ENCODE assay signal across 8 cellular contexts in genomic region chr17:11144358-11145233, GRCh38.
DNase-seq lines count a peak whose midpoint lies in the region; ATAC-seq, FAIRE-seq and TF ChIP-seq lines count a peak whose summit lies in the region.

No MANE protein-coding gene starts in this region.

- CTCF ChIA-PET in K562 (lab: Yijun Ruan, JAX; ENCODE audit: low intra/inter-chr PET ratio), result no interaction called here

- no peaks in the 10 kb centered on the region for H3K4me1 Mint-ChIP-seq in natural killer cell

- 0% methylated on average over 6 of the region's 7 CpGs for WGBS in K562 (ENCODE audit: insufficient coverage, low coverage, missing lambda C conversion rate)

- H3K36me3 ChIP-seq in DND-41 (ENCODE audit: insufficient read depth, low read length) (no peaks in the 10 kb centered on the region), K562 (ENCODE audit: control insufficient read depth, insufficient read depth, low read length) (no peaks in the 10 kb centered on the region), left lung (no peaks in the 10 kb centered on the region)

- DNase-seq in DND-41 (peak; percentile 34), K562 (ENCODE audit: extremely low read depth in 1 of 4, low spot score in 3 of 4) (peak; percentile 4 to 21 (median 6)), left lung (no peak), NCI-H2029 (lab: John Stamatoyannopoulos, UW) (no peak), natural killer cell (no peak), activated gamma-delta T cell treated with Interleukin-2 at 50 U/mL for 16 hours (no peak)
- peak; percentile 9 for DNase-seq in Jurkat, Clone E6-1 (ENCODE audit: low read depth, low spot score)

- in situ Hi-C loops in K562 (cut with MboI), result no loop called here

- intact Hi-C loops in K562 (cut with micrococcal nuclease) (loop anchor here (10.0 kb wide), 1 partner anchor 270 kb away; no protein-coding TSS in a partner anchor), left lung (cut with DNase I) (no loop called here), natural killer cell (cut with micrococcal nuclease) (no loop called here)

- no peaks in the 10 kb centered on the region for H3K4me1 ChIP-seq in DND-41 (ENCODE audit: insufficient read depth, low read length)
- H3K4me1 ChIP-seq in K562 (replicated peaks in 1 of 2; ENCODE audit: control insufficient read depth in 2 of 2, insufficient read depth in 2 of 2, low read length in 2 of 2), result no peaks in the 10 kb centered on the region
- no peaks in the 10 kb centered on the region for H3K4me1 ChIP-seq in left lung

- TF ChIP-seq RAD21 in K562 (CRISPR knock-in tag; conservative IDR thresholded peaks at IDR 0.05 in 1 of 2, IDR thresholded peaks at IDR 0.05 in 1 of 2), result peak in 1 of 2 experiments; percentile 36; a peak in 1 of 4 replicates

- TF ChIP-seq CTCF in DND-41 (IDR thresholded peaks at IDR 0.05; ENCODE audit: borderline replicate concordance, extremely low read depth, low read length, poor library complexity, severe bottlenecking) (peak; percentile 76), K562 (IDR thresholded peaks at IDR 0.05 in 2 of 3, conservative IDR thresholded peaks at IDR 0.05 in 1 of 3; ENCODE audit: insufficient read depth in 2 of 3, low read depth in 1 of 3, low read length in 3 of 3) (peak in 2 of 3 experiments; percentile 35 to 36; a peak in 4 of 6 replicates), left lung (IDR thresholded peaks at IDR 0.05) (peak; percentile 37 to 45), natural killer cell (IDR thresholded peaks at IDR 0.05) (no peak)

- ATAC-seq in DND-41 (ENCODE audit: insufficient read depth, low read depth) (peak; percentile 40; the same call in 1 of the 3 replicates), K562 (no peak), left lung (peak; percentile 90), natural killer cell (no peak), HG03432 (IDR thresholded peaks at IDR 0.05; ENCODE audit: unreplicated experiment) (no peak)

- no peak overlapping the region for H3K27ac ChIP-seq in DND-41 (ENCODE audit: low read length)
- no peak overlapping the region for H3K27ac ChIP-seq in K562 (ENCODE audit: extremely low read depth, low read depth, low read length)
- no peak overlapping the region for H3K27ac ChIP-seq in left lung

- H3K36me3 Mint-ChIP-seq in natural killer cell, result no peaks in the 10 kb centered on the region

- POLR2A ChIA-PET in K562 (lab: Yijun Ruan, JAX), result no interaction called here

- peaks cover 0 to 2% of the 10 kb centered on the region in 2 donors for H3K9me3 Mint-ChIP-seq in natural killer cell

- no TSS peak for BruUV-seq in K562 (replicated peaks; lab: Mats Ljungman, UMichigan)

- TF ChIP-seq EP300 in K562 (IDR thresholded peaks at IDR 0.05; ENCODE audit: low read length), result no peak

- no peak overlapping the region for H3K9ac ChIP-seq in DND-41 (ENCODE audit: low read depth, low read length)
- H3K9ac ChIP-seq in K562 (ENCODE audit: insufficient read depth in 1 of 2, low read depth in 2 of 2, low read length in 2 of 2), result no peak overlapping the region

- H4K20me1 ChIP-seq in DND-41 (ENCODE audit: insufficient read depth, low read length) (no peaks in the 10 kb centered on the region), K562 (replicated peaks; ENCODE audit: control insufficient read depth, insufficient read depth, low read length) (no peaks in the 10 kb centered on the region)

- TF ChIP-seq POLR2A in K562 (conservative IDR thresholded peaks at IDR 0.05), result no peak

- H3K9me1 ChIP-seq in K562 (ENCODE audit: control insufficient read depth, insufficient read depth, low read length), result no peaks in the 10 kb centered on the region

- H3K4me3 Mint-ChIP-seq in natural killer cell, result no peak overlapping the region

- peaks cover 0 to 5% of the 10 kb centered on the region in 2 donors for H3K27me3 Mint-ChIP-seq in natural killer cell (ENCODE audit: low read depth in 2 of 2)

- H3K79me2 ChIP-seq in DND-41 (ENCODE audit: insufficient read depth, low read length), result no peaks in the 10 kb centered on the region
- H3K79me2 ChIP-seq in K562 (ENCODE audit: control insufficient read depth, insufficient read depth, low read length), result no peaks in the 10 kb centered on the region

- H2AFZ ChIP-seq in DND-41 (ENCODE audit: low read depth, low read length) (no peak overlapping the region), K562 (ENCODE audit: low read depth, low read length) (no peak overlapping the region)

- H3K27me3 ChIP-seq in DND-41 (ENCODE audit: insufficient read depth, low read length, poor library complexity) (peaks cover 3% of the 10 kb centered on the region), K562 (ENCODE audit: control insufficient read depth in 2 of 2, insufficient read depth in 2 of 2, low read length in 2 of 2) (no peaks in the 10 kb centered on the region), left lung (no peaks in the 10 kb centered on the region)

- H3K9me3 ChIP-seq in DND-41 (ENCODE audit: insufficient read depth, low read length, severe bottlenecking) (no peaks in the 10 kb centered on the region), K562 (replicated peaks; ENCODE audit: control insufficient read depth, insufficient read depth, low read depth, low read length) (no peaks in the 10 kb centered on the region), left lung (no peaks in the 10 kb centered on the region)

- H3K4me2 ChIP-seq in DND-41 (ENCODE audit: insufficient read depth, low read length) (no peak overlapping the region), K562 (ENCODE audit: insufficient read depth, low read length) (no peak overlapping the region)

- no peak overlapping the region for H3K27ac Mint-ChIP-seq in natural killer cell

- H3K4me3 ChIP-seq in DND-41 (ENCODE audit: low read depth in 1 of 2, low read length in 2 of 2) (no peak overlapping the region), K562 (no peak overlapping the region), left lung (no peak overlapping the region)
- no peak overlapping the region for H3K4me3 ChIP-seq in Jurkat, Clone E6-1 (ENCODE audit: low read length)

- FAIRE-seq in K562 (lab: Jason Lieb, UNC), result no peak

TF ChIP-seq in K562, 482 proteins besides CTCF, POLR2A, EP300 and RAD21:
- TF ChIP-seq SP1 (CRISPR knock-in tag; IDR thresholded peaks at IDR 0.05) (no peak), ILF3 (IDR thresholded peaks at IDR 0.05; ENCODE audit: borderline replicate concordance) (no peak), EHMT2 (IDR thresholded peaks at IDR 0.05) (no peak), ETS1 (conservative IDR thresholded peaks at IDR 0.05; ENCODE audit: control insufficient read depth, low read depth, low read length) (no peak), CBFB (CRISPR knock-in tag; IDR thresholded peaks at IDR 0.05) (no peak)

Comparison
In these comparisons a context has a peak if more than half of its experiments do, and no peak if none do; other contexts are left out.
1. ATAC-seq: peak in DND-41 (single experiment) and left lung (single experiment); none in K562 (single experiment), natural killer cell (0 of 3) and HG03432 (single experiment).
2. DNase-seq: peak in DND-41 (single experiment), Jurkat, Clone E6-1 (single experiment) and K562 (4 of 4); none in left lung (0 of 2), NCI-H2029 (single experiment), natural killer cell (single experiment) and activated gamma-delta T cell treated with Interleukin-2 at 50 U/mL for 16 hours (single experiment).